ENCODE assay signal across 21 cellular contexts in genomic region chr4:109599046-109599652, GRCh38.
"Had no signal": no experiment of that assay in that cellular context is flagged by ENCODE, and none has a peak within 500 bp of the region (broad histone marks: within the 10 kb centered on the region; RNA-seq: fewer than 3 reads in every experiment).

No MANE protein-coding gene starts in this region.

- H3K27ac Mint-ChIP-seq: activated T-helper 1 cell treated with anti-CD3 and anti-CD28 coated beads, Interleukin-12 subunit alpha, Interleukin-12 subunit beta, Interleukin-2, Interleukin-4 antibody, amounts not matched to agents 30 ng/mL and 10 ng/mL and 1 ng/mL, durations not matched to agents 14 hours and 24 hours and 36 hours; endodermal cell; memory B cell; nephron progenitor cell had no signal

- H3K4me1 ChIP-seq: esophagus squamous epithelium, gastrocnemius medialis, pancreas, psoas muscle, right atrium auricular region, spleen, tibial artery had no signal

- H3K4me1 Mint-ChIP-seq: endodermal cell, nephron progenitor cell had no signal

- H3K9me3 ChIP-seq: gastrocnemius medialis, pancreas, psoas muscle, tibial artery had no signal

- H3K36me3 ChIP-seq: gastrocnemius medialis, pancreas, right atrium auricular region, tibial artery, WERI-Rb-1 had no signal

- H3K27me3 Mint-ChIP-seq: memory B cell had no signal

- DNase-seq: activated CD4-positive, alpha-beta T cell treated with anti-CD3 and anti-CD28 coated beads for 1 hour; activated gamma-delta T cell; cortex of kidney; endodermal cell; esophagus squamous epithelium; gastrocnemius medialis; head of caudate nucleus; islet precursor cell; left cardiac atrium; nephron progenitor cell; pancreas; psoas muscle; spleen; stimulated activated CD4-positive, alpha-beta T cell treated with anti-CD3 and anti-CD28 coated beads, Interleukin-4, amount 100 ng/mL, for 1 hour; stimulated activated naive CD4-positive, alpha-beta T cell treated with Interleukin-2 at 50 U/mL for 16 hours; substantia nigra; tibial artery; WERI-Rb-1 had no signal

- H3K4me3 Mint-ChIP-seq: activated T-helper 1 cell treated with anti-CD3 and anti-CD28 coated beads, Interleukin-12 subunit alpha, Interleukin-12 subunit beta, Interleukin-2, Interleukin-4 antibody, amounts not matched to agents 30 ng/mL and 10 ng/mL and 1 ng/mL, durations not matched to agents 14 hours and 24 hours and 36 hours; endodermal cell; memory B cell; nephron progenitor cell had no signal

- ATAC-seq: gastrocnemius medialis, left cardiac atrium, pancreas, psoas muscle had no signal

- H3K27ac ChIP-seq: esophagus squamous epithelium, gastrocnemius medialis, pancreas, psoas muscle, right atrium auricular region, spleen, tibial artery, WERI-Rb-1 had no signal

- H3K27me3 ChIP-seq: esophagus squamous epithelium, gastrocnemius medialis, pancreas, right atrium auricular region, spleen, tibial artery had no signal

- H3K4me3 ChIP-seq: esophagus squamous epithelium, gastrocnemius medialis, pancreas, psoas muscle, right atrium auricular region, spleen, tibial artery had no signal
